In the genomic region with DNA sequence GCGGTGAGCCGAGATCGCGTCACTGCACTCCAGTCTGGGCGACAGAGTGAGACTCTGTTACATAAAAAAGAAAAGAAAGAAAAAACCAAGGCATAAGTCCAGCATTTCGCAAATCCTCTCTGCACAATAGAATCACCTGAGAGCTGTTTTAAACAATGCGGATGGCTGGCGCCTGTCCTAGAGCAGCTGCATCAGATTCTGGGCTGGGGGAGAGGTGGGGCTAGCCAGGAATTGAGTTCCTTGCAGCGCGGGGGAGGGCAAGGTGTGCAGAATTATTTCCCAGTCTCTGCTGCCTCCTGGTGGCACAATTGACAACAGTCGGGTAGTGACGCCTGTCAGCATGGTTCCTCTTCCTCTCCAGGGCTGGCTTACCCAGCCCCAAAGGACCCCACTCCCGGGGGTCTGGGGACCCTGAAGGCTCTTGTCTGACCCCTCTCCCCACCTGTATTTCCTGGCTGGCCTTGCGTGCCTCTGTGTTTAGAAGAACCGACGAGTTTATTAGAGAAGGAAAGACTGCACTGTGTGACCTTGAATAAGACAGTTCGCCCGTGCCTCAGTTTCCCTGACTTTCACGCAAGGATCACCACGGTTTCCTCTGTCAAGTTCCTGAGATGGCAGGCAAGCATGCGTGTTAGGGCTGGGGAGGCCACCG, we compare ENCODE assay signal across 8 cellular contexts. TPM values are rescaled to one million over a fixed set of nuclear protein-coding genes. Genes with fewer than 3 reads are reported as not detected.
DNase-seq lines count a peak whose midpoint lies in the region; ATAC-seq and TF ChIP-seq lines count a peak whose summit lies in the region.

No MANE protein-coding gene starts in this region.

- no peaks in the 10 kb centered on the region for H3K27me3 ChIP-seq in left lung

- intact Hi-C loops in left lung (cut with DNase I) = no loop called here

- ATAC-seq in GM18909 (IDR thresholded peaks at IDR 0.05; ENCODE audit: poor library complexity, unreplicated experiment) = peak; percentile 71
- ATAC-seq in HG03159 (IDR thresholded peaks at IDR 0.05; ENCODE audit: unreplicated experiment) = peak; percentile 43
- ATAC-seq in left lung = peak; percentile 98

- H3K36me3 ChIP-seq in left lung = no peaks in the 10 kb centered on the region

- peak overlapping the region in 1 of 2 donors; percentile 84 for H3K27ac ChIP-seq in left lung

- peaks cover 4 to 39% of the 10 kb centered on the region in 2 donors for H3K4me1 ChIP-seq in left lung

- TF ChIP-seq CTCF in left lung (IDR thresholded peaks at IDR 0.05) = peak; percentile 78 to 90

- no peaks in the 10 kb centered on the region for H3K9me3 ChIP-seq in left lung

- no peak overlapping the region for H3K4me3 ChIP-seq in left lung

- peak; percentile 82 for DNase-seq in AG08395 (ENCODE audit: low spot score)
- DNase-seq in NCI-H226 = peak; percentile 50
- peak; percentile 82 for DNase-seq in activated CD4-positive, CD25-positive, alpha-beta regulatory T cell treated with anti-CD3 and anti-CD28 coated beads, Interleukin-2, amount 50 U/mL, for 72 hours
- peak; percentile 82 for DNase-seq in cerebellum (ENCODE audit: low spot score)
- peak; percentile 80 to 87 for DNase-seq in left lung
- DNase-seq in stimulated activated CD4-positive, alpha-beta T cell treated with anti-CD3 and anti-CD28 coated beads, Interleukin-2, amount 100 ng/mL, for 4 hours (ENCODE audit: low read depth) = peak; percentile 80

RNA-seq across cellular contexts. Expression of a gene that starts 41.1 kb away (rescaled TPM):
- total RNA-seq in cerebellum = 3.2 TPM
- total RNA-seq in left lung = 10 to 100 TPM; 22.5 to 48.7 TPM

Comparison
In these comparisons a context has a peak if more than half of its experiments do, and no peak if none do; other contexts are left out.
1. ATAC-seq: peak in every context shown above with its lines; median percentile 98 in left lung; 71 in GM18909; 43 in HG03159.